Comparison of ENCODE assay signal across 9 cellular contexts in genomic region chr10:79243211-79244067, GRCh38.
DNase-seq lines count a peak whose midpoint lies in the region; ATAC-seq and TF ChIP-seq lines count a peak whose summit lies in the region.
"Had no signal": no experiment of that assay in that cellular context is flagged by ENCODE, and none has a peak within 500 bp of the region (broad histone marks: within the 10 kb centered on the region; RNA-seq: fewer than 3 reads in every experiment).

No MANE protein-coding gene starts in this region.

- H3K4me1 ChIP-seq in Karpas-422 (ENCODE audit: low read length) (peaks cover 63% of the 10 kb centered on the region), muscle layer of duodenum (ENCODE audit: control insufficient read depth in 1 of 2, insufficient read depth in 2 of 2, low read length in 2 of 2) (peaks cover 48 to 84% of the 10 kb centered on the region in 2 donors), stomach (peaks cover 66 to 96% (median 86%) of the 10 kb centered on the region in 4 donors)
- H3K4me1 ChIP-seq in effector memory CD4-positive, alpha-beta T cell (ENCODE audit: control insufficient read depth, insufficient read depth, low read length, poor library complexity, severe bottlenecking) = peaks cover 38% of the 10 kb centered on the region

- POLR2A ChIA-PET in activated CD4-positive, alpha-beta memory T cell treated with anti-CD3 and anti-CD28 coated beads for 36 hours (lab: Charles Lee) = interaction anchor here (0.6 to 4.1 kb wide), 5 partner anchors 22 to 960 kb away, joined by 3 to 19 read pairs (median 7); no protein-coding TSS in a partner anchor

- H3K4me1 Mint-ChIP-seq in activated CD4-positive, alpha-beta memory T cell treated with anti-CD3 and anti-CD28 coated beads for 36 hours (ENCODE audit: low read depth) = peaks cover 62% of the 10 kb centered on the region

- intact Hi-C loops in activated CD4-positive, alpha-beta memory T cell treated with anti-CD3 and anti-CD28 coated beads for 36 hours (cut with micrococcal nuclease) = loop anchor here (1.0 to 5.0 kb wide), 4 partner anchors 103 to 941 kb away; partner anchors contain the start of genes PPIF, ZCCHC24 and ZMIZ1
- intact Hi-C loops in stomach (cut with DNase I; ENCODE audit: low total_unique reads) = no loop called here

- peaks cover 47% of the 10 kb centered on the region for H3K79me2 ChIP-seq in Karpas-422 (ENCODE audit: low read length)

- H3K36me3 ChIP-seq in Karpas-422 (ENCODE audit: insufficient read depth, low read length) = no peaks in the 10 kb centered on the region
- no peaks in the 10 kb centered on the region for H3K36me3 ChIP-seq in effector memory CD4-positive, alpha-beta T cell (ENCODE audit: control insufficient read depth, insufficient read depth, low read length)
- no peaks in the 10 kb centered on the region for H3K36me3 ChIP-seq in muscle layer of duodenum (ENCODE audit: control insufficient read depth in 1 of 2, insufficient read depth in 2 of 2, low read length in 2 of 2)
- peaks cover 0 to 7% (median 0%) of the 10 kb centered on the region in 4 donors for H3K36me3 ChIP-seq in stomach

- H4K20me1 ChIP-seq in Karpas-422 (ENCODE audit: insufficient read depth, low read depth, low read length) = no peaks in the 10 kb centered on the region; the same call in 1 of the 2 replicates

- H2AFZ ChIP-seq in Karpas-422 (ENCODE audit: low read length) = no peak overlapping the region

- H3K4me3 ChIP-seq in Karpas-422 (ENCODE audit: low read length) = peak overlapping the region; percentile 90
- H3K4me3 ChIP-seq in effector memory CD4-positive, alpha-beta T cell (ENCODE audit: insufficient read depth, low read depth, low read length, poor library complexity, severe bottlenecking) = peak overlapping the region; percentile 62
- H3K4me3 ChIP-seq in muscle layer of duodenum (ENCODE audit: low read depth in 1 of 2, low read length in 2 of 2) = peak overlapping the region; percentile 34 to 64
- H3K4me3 ChIP-seq in stomach = peak overlapping the region; percentile 53 to 58 (median 54)

- peak overlapping the region; percentile 93 for H3K4me2 ChIP-seq in Karpas-422 (ENCODE audit: low read depth, low read length, poor library complexity, severe bottlenecking)

- no peaks in the 10 kb centered on the region for H3K9me2 ChIP-seq in Karpas-422 (replicated peaks; ENCODE audit: insufficient read depth, low read length)

- no peak for TF ChIP-seq POLR2A in stomach (IDR thresholded peaks at IDR 0.05)

- TF ChIP-seq CTCF in stomach (IDR thresholded peaks at IDR 0.05) = no peak

- H3K36me3 Mint-ChIP-seq in activated CD4-positive, alpha-beta memory T cell treated with anti-CD3 and anti-CD28 coated beads for 36 hours = peaks cover 6% of the 10 kb centered on the region

- peak overlapping the region; percentile 82 for H3K4me3 Mint-ChIP-seq in activated CD4-positive, alpha-beta memory T cell treated with anti-CD3 and anti-CD28 coated beads for 36 hours

- H3K27ac ChIP-seq in Karpas-422 (ENCODE audit: low read length) (peak overlapping the region; percentile 96), muscle layer of duodenum (ENCODE audit: low read length) (peak overlapping the region; percentile 86), stomach (peak overlapping the region; percentile 34 to 92 (median 86))
- no peak overlapping the region for H3K27ac ChIP-seq in effector memory CD4-positive, alpha-beta T cell (ENCODE audit: insufficient read depth, low read length, poor library complexity, severe bottlenecking)

- DNase-seq in ELF-1 (ENCODE audit: low read depth, low spot score) (peak; percentile 58), Karpas-422 (peak; percentile 91), stomach (peak; percentile 46), HPDE6-E6E7 (ENCODE audit: extremely low spot score) (no peak)
- peak; percentile 84 for DNase-seq in activated CD4-positive, alpha-beta memory T cell treated with anti-CD3 and anti-CD28 coated beads for 36 hours
- DNase-seq in effector memory CD4-positive, alpha-beta T cell = peak in 2 of 3 donors; percentile 24 to 38

- peak overlapping the region; percentile 84 for H3K27ac Mint-ChIP-seq in activated CD4-positive, alpha-beta memory T cell treated with anti-CD3 and anti-CD28 coated beads for 36 hours

- TF ChIP-seq EP300 in stomach (IDR thresholded peaks at IDR 0.05) = no peak

- H3K9me3 ChIP-seq in Karpas-422 (ENCODE audit: low read length) = no peaks in the 10 kb centered on the region
- H3K9me3 ChIP-seq in effector memory CD4-positive, alpha-beta T cell (ENCODE audit: control insufficient read depth, low read length) = no peaks in the 10 kb centered on the region
- H3K9me3 ChIP-seq in muscle layer of duodenum (ENCODE audit: control insufficient read depth in 1 of 2, low read length in 2 of 2) = no peaks in the 10 kb centered on the region
- H3K9me3 ChIP-seq in stomach = no peaks in the 10 kb centered on the region

- CTCF ChIA-PET in activated CD4-positive, alpha-beta memory T cell treated with anti-CD3 and anti-CD28 coated beads for 36 hours (lab: Charles Lee) = interaction anchor here (1.2 kb wide), 1 partner anchor 44 kb away, joined by 3 read pairs; no protein-coding TSS in a partner anchor

- no peaks in the 10 kb centered on the region for H3K27me3 ChIP-seq in Karpas-422 (ENCODE audit: low read length)
- H3K27me3 ChIP-seq in effector memory CD4-positive, alpha-beta T cell (replicated peaks; ENCODE audit: control insufficient read depth, insufficient read depth, low read length, poor library complexity, severe bottlenecking) = no peaks in the 10 kb centered on the region
- no peaks in the 10 kb centered on the region for H3K27me3 ChIP-seq in muscle layer of duodenum (ENCODE audit: low read depth, low read length)
- H3K27me3 ChIP-seq in stomach = no peaks in the 10 kb centered on the region

- WGBS in stomach, 5 donors = 23 to 67% (median 54%) methylated on average over 34 to 117 of the region's 117 CpGs

- no peaks in the 10 kb centered on the region for H3K27me3 Mint-ChIP-seq in activated CD4-positive, alpha-beta memory T cell treated with anti-CD3 and anti-CD28 coated beads for 36 hours

- H3K9me3 Mint-ChIP-seq in activated CD4-positive, alpha-beta memory T cell treated with anti-CD3 and anti-CD28 coated beads for 36 hours = no peaks in the 10 kb centered on the region

- peak; percentile 44 for ATAC-seq in GM21423 (IDR thresholded peaks at IDR 0.05; ENCODE audit: unreplicated experiment)
- ATAC-seq: Panc1 had no signal

- peak overlapping the region; percentile 95 for H3K9ac ChIP-seq in Karpas-422 (ENCODE audit: low read length)
